Comparison of ENCODE assay signal across 8 cellular contexts in genomic region chrX:65821721-65822496, GRCh38.
DNase-seq lines count a peak whose midpoint lies in the region; ATAC-seq and TF ChIP-seq lines count a peak whose summit lies in the region.

No MANE protein-coding gene starts in this region.

- H3K27ac ChIP-seq in naive thymus-derived CD4-positive, alpha-beta T cell (ENCODE audit: low read depth, low read length) = peak overlapping the region; percentile 28
- H3K27ac ChIP-seq in upper lobe of right lung = no peak overlapping the region

- peak overlapping the region; percentile 76 for H3K4me3 Mint-ChIP-seq in activated naive CD8-positive, alpha-beta T cell
- peak overlapping the region; percentile 75 to 89 (median 80) for H3K4me3 Mint-ChIP-seq in naive thymus-derived CD4-positive, alpha-beta T cell

- H3K4me3 ChIP-seq in naive thymus-derived CD4-positive, alpha-beta T cell (ENCODE audit: low read length) = peak overlapping the region; percentile 47
- H3K4me3 ChIP-seq in upper lobe of right lung = peak overlapping the region; percentile 43

- no peaks in the 10 kb centered on the region for H3K27me3 ChIP-seq in naive thymus-derived CD4-positive, alpha-beta T cell (ENCODE audit: control insufficient read depth in 2 of 2, insufficient read depth in 2 of 2, low read length in 2 of 2)
- H3K27me3 ChIP-seq in upper lobe of right lung = no peaks in the 10 kb centered on the region

- peak overlapping the region; percentile 68 for H3K27ac Mint-ChIP-seq in activated naive CD8-positive, alpha-beta T cell
- peak overlapping the region; percentile 6 to 91 (median 78) for H3K27ac Mint-ChIP-seq in naive thymus-derived CD4-positive, alpha-beta T cell

- POLR2A ChIA-PET in naive thymus-derived CD4-positive, alpha-beta T cell (lab: Charles Lee) = no interaction called here

- no peaks in the 10 kb centered on the region for H3K36me3 ChIP-seq in naive thymus-derived CD4-positive, alpha-beta T cell (ENCODE audit: control insufficient read depth in 2 of 3, insufficient read depth in 3 of 3, low read length in 3 of 3)
- no peaks in the 10 kb centered on the region for H3K36me3 ChIP-seq in upper lobe of right lung

- peaks cover 10% of the 10 kb centered on the region for H3K4me1 Mint-ChIP-seq in activated naive CD8-positive, alpha-beta T cell (ENCODE audit: low read depth)
- peaks cover 0 to 16% (median 12%) of the 10 kb centered on the region in 7 donors for H3K4me1 Mint-ChIP-seq in naive thymus-derived CD4-positive, alpha-beta T cell

- in situ Hi-C loops in G401 (cut with HindIII; ENCODE audit: low sequenced_read_pairs) = no loop called here

- H3K4me1 ChIP-seq in naive thymus-derived CD4-positive, alpha-beta T cell (ENCODE audit: control insufficient read depth in 2 of 2, insufficient read depth in 2 of 2, low read length in 2 of 2) = peaks cover 0 to 2% of the 10 kb centered on the region in 2 donors
- H3K4me1 ChIP-seq in upper lobe of right lung = no peaks in the 10 kb centered on the region

- no peak for TF ChIP-seq CTCF in upper lobe of right lung (IDR thresholded peaks at IDR 0.05)

- H3K9me3 Mint-ChIP-seq in activated naive CD8-positive, alpha-beta T cell (ENCODE audit: low read depth) = no peaks in the 10 kb centered on the region
- peaks cover 0 to 4% (median 0%) of the 10 kb centered on the region in 11 donors for H3K9me3 Mint-ChIP-seq in naive thymus-derived CD4-positive, alpha-beta T cell

- H3K9me3 ChIP-seq in naive thymus-derived CD4-positive, alpha-beta T cell (ENCODE audit: control insufficient read depth in 2 of 3, low read length in 3 of 3) = no peaks in the 10 kb centered on the region
- no peaks in the 10 kb centered on the region for H3K9me3 ChIP-seq in upper lobe of right lung

- ATAC-seq in GM21515 (IDR thresholded peaks at IDR 0.05; ENCODE audit: unreplicated experiment) (peak; percentile 61), upper lobe of right lung (peak; percentile 88)
- peak; percentile 78 for ATAC-seq in naive thymus-derived CD4-positive, alpha-beta T cell

- H3K27me3 Mint-ChIP-seq in activated naive CD8-positive, alpha-beta T cell = no peaks in the 10 kb centered on the region
- H3K27me3 Mint-ChIP-seq in naive thymus-derived CD4-positive, alpha-beta T cell = peaks cover 0 to 18% (median 0%) of the 10 kb centered on the region in 5 donors

- intact Hi-C loops in naive thymus-derived CD4-positive, alpha-beta T cell (cut with micrococcal nuclease) = loop anchor here in 1 of 2 donors (1.0 to 10.0 kb wide), 2 partner anchors 67 to 227 kb away; no protein-coding TSS in a partner anchor
- intact Hi-C loops in upper lobe of right lung (cut with DNase I) = no loop called here

- CTCF ChIA-PET in naive thymus-derived CD4-positive, alpha-beta T cell (lab: Charles Lee) = no interaction called here

- peaks cover 2% of the 10 kb centered on the region for H3K36me3 Mint-ChIP-seq in activated naive CD8-positive, alpha-beta T cell
- H3K36me3 Mint-ChIP-seq in naive thymus-derived CD4-positive, alpha-beta T cell = peaks cover 0 to 10% (median 0%) of the 10 kb centered on the region in 5 donors

- DNase-seq in NOMO-1 treated with DMSO at 0.1 percent for 48 hours (lab: John Stamatoyannopoulos, UW; ENCODE audit: unreplicated experiment) = peak; percentile 32
- DNase-seq in naive thymus-derived CD4-positive, alpha-beta T cell = peak; percentile 4 to 36 (median 22)
- peak; percentile 68 for DNase-seq in upper lobe of right lung
- DNase-seq in NCI-H1417 treated with DMSO at 0.1 percent for 48 hours (lab: John Stamatoyannopoulos, UW) = no peak
- no peak for DNase-seq in G401 (ENCODE audit: low spot score)
- no peak for DNase-seq in KG1 (lab: John Stamatoyannopoulos, UW)

Comparison
In these comparisons a context has a peak if more than half of its experiments do, and no peak if none do; other contexts are left out.
1. DNase-seq: peak in NOMO-1 treated with DMSO at 0.1 percent for 48 hours (single experiment), naive thymus-derived CD4-positive, alpha-beta T cell (9 of 9) and upper lobe of right lung (single experiment); none in NCI-H1417 treated with DMSO at 0.1 percent for 48 hours (single experiment), G401 (single experiment) and KG1 (single experiment).
2. Peak in every context shown above with its lines, with median percentiles within 50 percentile points of each other: ATAC-seq.